ENCODE assay signal across 1 cellular context in the genomic region with DNA sequence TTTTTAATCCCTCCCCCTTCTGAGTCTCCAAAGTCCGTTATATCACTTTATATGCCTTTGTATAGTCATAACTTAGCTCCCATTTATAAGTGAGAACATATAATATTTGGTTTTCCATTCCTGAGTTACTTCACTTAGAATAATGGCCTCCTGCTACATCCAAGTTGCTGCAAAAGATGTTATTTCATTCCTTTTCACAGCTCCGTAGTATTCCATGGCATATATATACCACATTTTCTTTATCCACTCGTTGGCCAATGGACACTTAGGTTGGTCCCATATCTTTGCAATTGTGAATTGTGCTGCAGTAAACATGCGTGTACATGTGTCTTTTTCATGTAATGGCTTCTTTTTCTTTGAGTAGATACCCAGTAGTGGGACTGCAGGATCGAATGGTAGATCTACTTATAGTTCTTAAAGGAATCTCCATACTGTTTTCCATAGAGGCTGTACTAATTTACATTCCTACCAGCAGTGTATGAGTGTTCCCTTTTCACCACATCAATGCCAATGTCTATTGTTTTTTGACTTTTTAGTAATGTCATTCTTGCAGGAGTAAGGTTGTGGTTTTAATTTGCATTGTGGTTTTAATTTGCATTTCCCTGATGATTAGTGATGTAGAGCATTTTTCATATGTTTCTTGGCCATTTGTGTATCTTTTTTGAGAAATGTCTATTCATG.
TF ChIP-seq lines count a peak whose summit lies in the region.

No MANE protein-coding gene starts in this region.

TF ChIP-seq in GM12878, 131 proteins besides CTCF, POLR2A, EP300 and RAD21 (continued from another document):
- TF ChIP-seq, protein P1, sequence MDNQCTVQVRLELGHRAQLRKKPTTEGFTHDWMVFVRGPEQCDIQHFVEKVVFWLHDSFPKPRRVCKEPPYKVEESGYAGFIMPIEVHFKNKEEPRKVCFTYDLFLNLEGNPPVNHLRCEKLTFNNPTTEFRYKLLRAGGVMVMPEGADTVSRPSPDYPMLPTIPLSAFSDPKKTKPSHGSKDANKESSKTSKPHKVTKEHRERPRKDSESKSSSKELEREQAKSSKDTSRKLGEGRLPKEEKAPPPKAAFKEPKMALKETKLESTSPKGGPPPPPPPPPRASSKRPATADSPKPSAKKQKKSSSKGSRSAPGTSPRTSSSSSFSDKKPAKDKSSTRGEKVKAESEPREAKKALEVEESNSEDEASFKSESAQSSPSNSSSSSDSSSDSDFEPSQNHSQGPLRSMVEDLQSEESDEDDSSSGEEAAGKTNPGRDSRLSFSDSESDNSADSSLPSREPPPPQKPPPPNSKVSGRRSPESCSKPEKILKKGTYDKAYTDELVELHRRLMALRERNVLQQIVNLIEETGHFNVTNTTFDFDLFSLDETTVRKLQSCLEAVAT (IDR thresholded peaks at IDR 0.05): no peak
- TF ChIP-seq BACH1 (IDR thresholded peaks at IDR 0.05; ENCODE audit: borderline replicate concordance) (no peak), RUNX3 (IDR thresholded peaks at IDR 0.05; ENCODE audit: low read length) (peak; percentile 75)
